In the genomic region with DNA sequence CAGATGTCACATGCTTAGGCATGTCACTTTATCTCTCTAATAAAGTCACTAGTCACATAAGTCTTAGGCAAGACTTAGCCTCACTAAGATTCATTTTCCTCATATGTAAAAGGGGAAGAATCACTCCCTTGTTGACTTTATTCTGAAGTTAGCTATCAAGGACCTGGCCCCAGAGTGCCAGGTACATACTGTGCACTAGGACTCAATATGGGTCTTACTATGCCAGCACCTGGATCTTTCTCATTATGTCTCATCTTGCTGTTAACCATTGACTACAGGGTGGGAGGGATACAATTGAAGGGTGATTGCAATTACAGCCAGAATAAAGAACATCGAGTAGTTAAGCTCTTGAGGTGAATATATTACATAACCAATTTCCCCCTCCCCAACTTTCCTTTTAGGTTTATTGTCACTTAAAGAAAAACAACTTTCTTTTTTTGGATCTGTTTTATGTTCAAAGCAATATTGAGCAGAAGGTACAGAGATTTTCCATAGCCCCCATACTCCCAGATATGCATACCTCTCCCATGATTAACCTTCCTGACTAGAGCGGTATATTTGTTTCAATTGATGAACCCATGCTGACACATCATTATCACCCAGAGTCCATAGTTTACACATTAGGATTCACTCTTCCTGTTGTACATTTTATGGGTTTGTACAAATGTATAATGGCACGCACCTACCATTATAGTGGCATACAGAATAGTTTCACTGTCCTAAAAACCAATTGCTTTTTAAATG, we compare ENCODE assay signal across 31 cellular contexts. TPM values are rescaled to one million over a fixed set of nuclear protein-coding genes. Genes with fewer than 3 reads are reported as not detected.
DNase-seq lines count a peak whose midpoint lies in the region; ATAC-seq, FAIRE-seq and TF ChIP-seq lines count a peak whose summit lies in the region.
"Had no signal": no experiment of that assay in that cellular context is flagged by ENCODE, and none has a peak within 500 bp of the region (broad histone marks: within the 10 kb centered on the region; RNA-seq: fewer than 3 reads in every experiment).

No MANE protein-coding gene starts in this region.

- peaks cover 0 to 4% of the 10 kb centered on the region in 2 donors for H3K4me1 ChIP-seq in kidney (ENCODE audit: control insufficient read depth in 1 of 2, insufficient read depth in 1 of 2, low read depth in 1 of 2, low read length in 2 of 2)
- H3K4me1 ChIP-seq: adrenal gland, testis had no signal

- H3K36me3 Mint-ChIP-seq in activated naive CD8-positive, alpha-beta T cell treated with anti-CD3 and anti-CD28 coated beads for 36 hours = peaks cover 5% of the 10 kb centered on the region
- H3K36me3 Mint-ChIP-seq: activated CD8-positive, alpha-beta memory T cell treated with anti-CD3 and anti-CD28 coated beads, Interleukin-2, amount 10 ng/mL, durations not matched to agents 7 days and 5 days had no signal

- no peak overlapping the region for H3K9ac ChIP-seq in kidney (ENCODE audit: low read length in 2 of 2)

- FAIRE-seq in kidney (lab: Jason Lieb, UNC) = no peak
- FAIRE-seq: GM18507, urothelium cell line had no signal

- no peak overlapping the region for H3K27ac Mint-ChIP-seq in activated naive CD8-positive, alpha-beta T cell treated with anti-CD3 and anti-CD28 coated beads for 36 hours
- H3K27ac Mint-ChIP-seq: activated CD8-positive, alpha-beta memory T cell treated with anti-CD3 and anti-CD28 coated beads, Interleukin-2, amount 10 ng/mL, durations not matched to agents 7 days and 5 days; activated T-cell treated with anti-CD3 and anti-CD28 coated beads, Interleukin-2, amount 50 U/mL, for 72 hours; naive B cell; T-helper 1 cell treated with Interleukin-12 subunit alpha and Interleukin-12 subunit beta and Interleukin-4 antibody, amounts not matched to agents 30 μg/mL and 1 μg/mL, for 36 hours had no signal

- H3K9me3 ChIP-seq in kidney (ENCODE audit: control insufficient read depth in 1 of 2, low read length in 2 of 2) = no peaks in the 10 kb centered on the region
- H3K9me3 ChIP-seq: adrenal gland, neutrophil, testis had no signal

- no peak overlapping the region for H3K4me3 Mint-ChIP-seq in activated naive CD8-positive, alpha-beta T cell treated with anti-CD3 and anti-CD28 coated beads for 36 hours
- H3K4me3 Mint-ChIP-seq: activated CD8-positive, alpha-beta memory T cell treated with anti-CD3 and anti-CD28 coated beads, Interleukin-2, amount 10 ng/mL, durations not matched to agents 7 days and 5 days; activated T-cell treated with anti-CD3 and anti-CD28 coated beads, Interleukin-2, amount 50 U/mL, for 72 hours; naive B cell; T-helper 1 cell treated with Interleukin-12 subunit alpha and Interleukin-12 subunit beta and Interleukin-4 antibody, amounts not matched to agents 30 μg/mL and 1 μg/mL, for 36 hours had no signal

- no peaks in the 10 kb centered on the region for H3K36me3 ChIP-seq in kidney (ENCODE audit: control insufficient read depth in 1 of 2, insufficient read depth in 2 of 2, low read length in 2 of 2)
- H3K36me3 ChIP-seq: adrenal gland, brain microvascular endothelial cell, heart right ventricle, neutrophil had no signal

- H3K9me3 Mint-ChIP-seq in activated naive CD8-positive, alpha-beta T cell treated with anti-CD3 and anti-CD28 coated beads for 36 hours = peaks cover 10% of the 10 kb centered on the region
- H3K9me3 Mint-ChIP-seq: T-helper 1 cell treated with Interleukin-12 subunit alpha and Interleukin-12 subunit beta and Interleukin-4 antibody, amounts not matched to agents 30 μg/mL and 1 μg/mL, for 36 hours had no signal

- no peak for TF ChIP-seq CTCF in VCaP (conservative IDR thresholded peaks at IDR 0.05)
- no peak for TF ChIP-seq CTCF in kidney (IDR thresholded peaks at IDR 0.05; ENCODE audit: borderline replicate concordance, extremely low read depth, insufficient read depth)

- DNase-seq in GF-D8 (lab: John Stamatoyannopoulos, UW) (peak; percentile 23), NCI-H524 (lab: John Stamatoyannopoulos, UW) (peak; percentile 30 to 82), left colon (no peak), Right ventricle myocardium inferior (ENCODE audit: missing footprints) (no peak), kidney (no peak)
- DNase-seq in activated naive CD8-positive, alpha-beta T cell treated with anti-CD3 and anti-CD28 coated beads for 36 hours = no peak
- DNase-seq: activated CD4-positive, alpha-beta T cell treated with anti-CD3 and anti-CD28 coated beads, Interleukin-2, amount 50 U/mL, for 1 hour; activated CD8-positive, alpha-beta memory T cell treated with anti-CD3 and anti-CD28 coated beads, Interleukin-2, amount 10 ng/mL, durations not matched to agents 7 days and 5 days; activated naive CD4-positive, alpha-beta T cell treated with Interleukin-2 at 50 U/mL for 16 hours; activated T-cell treated with anti-CD3 and anti-CD28 coated beads, Interleukin-2, amount 50 U/mL, for 72 hours; adrenal gland; brain microvascular endothelial cell; DMS79 treated with DMSO at 0.1 percent for 48 hours; heart right ventricle; left cardiac atrium; naive B cell; NCI-H1048; NCI-H187; NCI-H2171; NCI-H510A treated with DMSO at 0.1 percent for 48 hours; psoas muscle; stimulated activated naive CD8-positive, alpha-beta T cell treated with anti-CD3 and anti-CD28 coated beads, Interleukin-15, Interleukin-2, amounts not matched to agents 100 U/mL and 50 U/mL, for 24 hours; testis had no signal

- no peaks in the 10 kb centered on the region for H3K27me3 Mint-ChIP-seq in activated naive CD8-positive, alpha-beta T cell treated with anti-CD3 and anti-CD28 coated beads for 36 hours
- H3K27me3 Mint-ChIP-seq: activated CD8-positive, alpha-beta memory T cell treated with anti-CD3 and anti-CD28 coated beads, Interleukin-2, amount 10 ng/mL, durations not matched to agents 7 days and 5 days; naive B cell had no signal

- no peak overlapping the region for H3K4me3 ChIP-seq in kidney (ENCODE audit: low read length in 2 of 2)
- H3K4me3 ChIP-seq: adrenal gland, heart right ventricle, psoas muscle, SK-N-MC, testis had no signal

- ATAC-seq in left colon (peak; percentile 62), Right ventricle myocardium inferior (no peak), GM19455 (IDR thresholded peaks at IDR 0.05; ENCODE audit: unreplicated experiment) (no peak)
- ATAC-seq: activated CD8-positive, alpha-beta memory T cell treated with anti-CD3 and anti-CD28 coated beads, Interleukin-2, amount 10 ng/mL, durations not matched to agents 7 days and 5 days; activated T-cell treated with anti-CD3 and anti-CD28 coated beads, Interleukin-2, amount 50 U/mL, for 72 hours; heart right ventricle; left cardiac atrium; stimulated activated naive CD8-positive, alpha-beta T cell treated with anti-CD3 and anti-CD28 coated beads, Interleukin-15, Interleukin-2, amounts not matched to agents 100 U/mL and 50 U/mL, for 24 hours had no signal

- intact Hi-C loops in left colon (cut with DNase I, micrococcal nuclease) = no loop called here
- intact Hi-C loops in Right ventricle myocardium inferior (cut with DNase I) = no loop called here
- intact Hi-C loops in kidney (cut with DNase I) = no loop called here

- H3K27ac ChIP-seq in VCaP (peak overlapping the region; percentile 2; the same call in 1 of the 2 replicates), kidney (ENCODE audit: low read depth in 2 of 2, low read length in 2 of 2) (no peak overlapping the region)
- H3K27ac ChIP-seq: adrenal gland, brain microvascular endothelial cell, C4-2B, heart right ventricle, neutrophil, psoas muscle, SK-N-MC, testis had no signal

- peaks cover 9% of the 10 kb centered on the region for H3K4me1 Mint-ChIP-seq in activated naive CD8-positive, alpha-beta T cell treated with anti-CD3 and anti-CD28 coated beads for 36 hours
- H3K4me1 Mint-ChIP-seq: naive B cell had no signal

RNA-seq across cellular contexts. Expression of a gene that starts 36.7 kb away (rescaled TPM):
- total RNA-seq in left colon (1 to 10 TPM; 1.0 to 1.1 TPM), Right ventricle myocardium inferior (2.4 TPM), kidney (4.4 TPM)
- total RNA-seq in activated naive CD8-positive, alpha-beta T cell treated with anti-CD3 and anti-CD28 coated beads for 36 hours = 1 to 10 TPM; 1.7 to 1.9 TPM
- 1.7 TPM for polyA plus RNA-seq in kidney (ENCODE audit: insufficient read depth, low read depth, low replicate concordance)

RNA-seq across cellular contexts. Expression of a gene that starts 37.2 kb away (rescaled TPM):
- 10 to 100 TPM; 38.0 to 45.3 TPM for total RNA-seq in left colon
- total RNA-seq in activated naive CD8-positive, alpha-beta T cell treated with anti-CD3 and anti-CD28 coated beads for 36 hours = 10 to 100 TPM; 68.8 to 70.8 TPM
- 65.9 TPM for total RNA-seq in Right ventricle myocardium inferior
- 42.7 TPM for total RNA-seq in kidney
- 27.6 TPM for polyA plus RNA-seq in kidney (ENCODE audit: insufficient read depth, low read depth, low replicate concordance)

RNA-seq across cellular contexts. Expression of a gene that starts 54.4 kb away (rescaled TPM):
- total RNA-seq in left colon (1 to 10 TPM; 1.9 to 4.6 TPM), Right ventricle myocardium inferior (8.0 TPM), kidney (3.4 TPM)
- 1 to 10 TPM; 3.0 to 3.2 TPM for total RNA-seq in activated naive CD8-positive, alpha-beta T cell treated with anti-CD3 and anti-CD28 coated beads for 36 hours
- polyA plus RNA-seq in kidney (ENCODE audit: insufficient read depth, low read depth, low replicate concordance) = 4.6 TPM

Comparison
In these comparisons a context has a peak if more than half of its experiments do, and no peak if none do; other contexts are left out.
1. DNase-seq: peak in GF-D8 (single experiment) and NCI-H524 (2 of 2); none in left colon (0 of 2), activated naive CD8-positive, alpha-beta T cell treated with anti-CD3 and anti-CD28 coated beads for 36 hours (single experiment), Right ventricle myocardium inferior (single experiment) and kidney (single experiment).